8 cellular contexts compared by ENCODE assay signal in the genomic region with DNA sequence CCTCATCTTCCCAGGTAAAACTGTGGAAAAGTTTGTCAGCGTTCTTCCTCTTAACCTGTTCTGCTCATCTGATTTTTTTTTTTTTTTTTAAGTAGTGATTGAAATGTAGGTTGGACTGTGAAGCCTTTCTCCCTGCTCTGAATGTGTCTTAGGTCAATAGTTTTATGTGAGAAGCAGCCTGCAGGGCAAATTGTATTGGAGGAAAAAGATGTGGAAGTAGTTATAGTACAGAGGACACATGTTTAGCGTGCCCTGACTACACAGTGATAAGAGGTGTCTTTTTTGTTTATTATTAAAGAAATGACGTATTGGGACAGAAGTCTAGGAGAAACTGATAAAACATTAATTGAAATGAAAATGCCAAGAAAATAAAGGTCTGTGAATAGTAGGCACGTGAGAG. TPM values are rescaled to one million over a fixed set of nuclear protein-coding genes. Genes with fewer than 3 reads are reported as not detected.
DNase-seq lines count a peak whose midpoint lies in the region; ATAC-seq and TF ChIP-seq lines count a peak whose summit lies in the region.
"Had no signal": no experiment of that assay in that cellular context is flagged by ENCODE, and none has a peak within 500 bp of the region (broad histone marks: within the 10 kb centered on the region; RNA-seq: fewer than 3 reads in every experiment).

No MANE protein-coding gene starts in this region.

- no peak overlapping the region for H2AFZ ChIP-seq in SU-DHL-6 (ENCODE audit: low read depth, low read length, severe bottlenecking)

- H3K27ac ChIP-seq in SU-DHL-6 (ENCODE audit: low read depth, low read length) (peak overlapping the region; percentile 95), foreskin keratinocyte (peak overlapping the region; percentile 20)

- H3K36me3 ChIP-seq in SU-DHL-6 (ENCODE audit: low read length) (0 out of 2 replicates have a peak, but pooled peaks cover 8% of the 10 kb centered on the region), skeletal muscle satellite cell (ENCODE audit: insufficient read depth, low read length) (no peaks in the 10 kb centered on the region)

- H4K20me1 ChIP-seq in SU-DHL-6 (ENCODE audit: low read depth, low read length) = no peaks in the 10 kb centered on the region

- H3K79me2 ChIP-seq in SU-DHL-6 (ENCODE audit: insufficient read depth, low read length) = peaks cover 44% of the 10 kb centered on the region

- TF ChIP-seq CTCF in HFFc6 (IDR thresholded peaks at IDR 0.05) (no peak), SU-DHL-6 (IDR thresholded peaks at IDR 0.05; ENCODE audit: insufficient read depth, low read length, poor library complexity, severe bottlenecking) (no peak), foreskin keratinocyte (conservative IDR thresholded peaks at IDR 0.05) (no peak), CD14-positive monocyte (IDR thresholded peaks at IDR 0.05) (no peak)

- peaks cover 31% of the 10 kb centered on the region for H3K4me1 Mint-ChIP-seq in HFFc6 (ENCODE audit: low read depth)
- H3K4me1 Mint-ChIP-seq in CD14-positive monocyte = peaks cover 13% of the 10 kb centered on the region

- no peaks in the 10 kb centered on the region for H3K9me3 Mint-ChIP-seq in HFFc6
- H3K9me3 Mint-ChIP-seq in CD14-positive monocyte = peaks cover 0 to 2% (median 0%) of the 10 kb centered on the region in 7 donors

- peak overlapping the region; percentile 88 for H3K4me2 ChIP-seq in SU-DHL-6 (ENCODE audit: low read depth, low read length, poor library complexity, severe bottlenecking)
- H3K4me2 ChIP-seq in skeletal muscle satellite cell (ENCODE audit: low read length) = peak overlapping the region; percentile 82

- H3K9me3 ChIP-seq in SU-DHL-6 (ENCODE audit: insufficient read depth, low read length) (no peaks in the 10 kb centered on the region), skeletal muscle satellite cell (replicated peaks; ENCODE audit: low read length) (no peaks in the 10 kb centered on the region)

- H3K9me2 ChIP-seq in SU-DHL-6 (replicated peaks; ENCODE audit: insufficient read depth, low read length) = no peaks in the 10 kb centered on the region

- H3K36me3 Mint-ChIP-seq in HFFc6 (ENCODE audit: low read depth) (peaks cover 5% of the 10 kb centered on the region; the same call in 1 of the 2 replicates), CD14-positive monocyte (no peaks in the 10 kb centered on the region)

- peak; percentile 1 for DNase-seq in HFFc6
- no peak for DNase-seq in foreskin keratinocyte
- no peak for DNase-seq in CD14-positive monocyte (ENCODE audit: low spot score)
- no peak for DNase-seq in COR-L47 (lab: John Stamatoyannopoulos, UW)
- no peak for DNase-seq in SK-N-DZ (ENCODE audit: low spot score)
- DNase-seq: MV-4-11 had no signal

- peaks cover 32% of the 10 kb centered on the region for H3F3A ChIP-seq in SU-DHL-6 (ENCODE audit: insufficient read depth)

- H3K4me3 Mint-ChIP-seq in HFFc6 (peak overlapping the region; percentile 96), CD14-positive monocyte (peak overlapping the region in 1 of 2 donors; percentile 27)

- ATAC-seq in foreskin keratinocyte = no peak

- H3K27me3 ChIP-seq in SU-DHL-6 (ENCODE audit: low read length) = no peaks in the 10 kb centered on the region
- H3K27me3 ChIP-seq in foreskin keratinocyte = no peaks in the 10 kb centered on the region
- H3K27me3 ChIP-seq in skeletal muscle satellite cell (ENCODE audit: control insufficient read depth, insufficient read depth, low read length) = no peaks in the 10 kb centered on the region

- H3K9ac ChIP-seq in SU-DHL-6 (ENCODE audit: low read length) (peak overlapping the region; percentile 85), skeletal muscle satellite cell (ENCODE audit: low read depth, low read length) (peak overlapping the region; percentile 57)

- H3K27ac Mint-ChIP-seq in HFFc6 = peak overlapping the region; percentile 90
- no peak overlapping the region for H3K27ac Mint-ChIP-seq in CD14-positive monocyte

- intact Hi-C loops in CD14-positive monocyte (cut with micrococcal nuclease) = no loop called here

- H3K4me1 ChIP-seq in foreskin keratinocyte (peaks cover 4% of the 10 kb centered on the region), skeletal muscle satellite cell (ENCODE audit: control insufficient read depth, insufficient read depth, low read length) (peaks cover 22% of the 10 kb centered on the region)

- H3K4me3 ChIP-seq in SU-DHL-6 (ENCODE audit: insufficient read depth, low read length, poor library complexity, severe bottlenecking) = peak overlapping the region; percentile 87
- peak overlapping the region; percentile 90 for H3K4me3 ChIP-seq in skeletal muscle satellite cell (ENCODE audit: low read length)

- H3K27me3 Mint-ChIP-seq in HFFc6 (ENCODE audit: insufficient read depth) (0 out of 2 replicates have a peak, but pooled peaks cover 4% of the 10 kb centered on the region), CD14-positive monocyte (ENCODE audit: low read depth in 3 of 3) (peaks cover 10 to 15% (median 14%) of the 10 kb centered on the region in 3 donors)

RNA-seq across cellular contexts. Expression of a gene that starts 1.5 kb away (rescaled TPM):
- total RNA-seq in HFFc6 (2021; fragmentation: NEBNext Ultra II Directional; extraction: Animal tissue kit (Norgen Biotek cat#: 25700)) = 10 to 100 TPM; 26.2 to 33.4 (median 30.7) TPM
- total RNA-seq in foreskin keratinocyte = 24.5 and 25.7 TPM in 2 replicates
- polyA plus RNA-seq in foreskin keratinocyte (22.6 and 24.0 TPM in 2 replicates), CD14-positive monocyte (1 to 10 TPM; 2.0 to 2.2 TPM)
- 15.1 and 17.5 TPM in 2 replicates for total RNA-seq in skeletal muscle satellite cell (2012; rRNA removed)
- 33.4 and 43.6 TPM in 2 replicates for polyA plus RNA-seq in SK-N-DZ (2014; cell fraction: cytosol; rRNA removed)
- 26.9 and 35.4 TPM in 2 replicates for polyA plus RNA-seq in SK-N-DZ (2014; cell fraction: nucleus; rRNA removed)
